24 cellular contexts compared by ENCODE assay signal in genomic region chr20:62745959-62746288, GRCh38. TPM values are rescaled to one million over a fixed set of nuclear protein-coding genes. Genes with fewer than 3 reads are reported as not detected.
"Had no signal": no experiment of that assay in that cellular context is flagged by ENCODE, and none has a peak within 500 bp of the region (broad histone marks: within the 10 kb centered on the region; RNA-seq: fewer than 3 reads in every experiment).

No MANE protein-coding gene starts in this region.

- ATAC-seq: activated T-cell treated with anti-CD3 and anti-CD28 coated beads, Interleukin-2, amount 50 U/mL, for 4 hours; effector memory CD8-positive, alpha-beta T cell; gastroesophageal sphincter; left colon; natural killer cell; right lobe of liver; stimulated activated memory B cell treated with anti-CD40 and anti-IgM and Interleukin-4, amounts not matched to agents 10 μg/mL and 1 μg/mL and 100 μg/mL, for 72 hours; stimulated activated naive CD8-positive, alpha-beta T cell treated with anti-CD3 and anti-CD28 coated beads, Interleukin-15, amount 100 ng/mL, for 72 hours had no signal

- DNase-seq: activated CD4-positive, alpha-beta memory T cell treated with anti-CD3 and anti-CD28 coated beads, Interleukin-2, amount 10 ng/mL, durations not matched to agents 7 days and 5 days; activated CD4-positive, alpha-beta T cell treated with anti-CD3 and anti-CD28 coated beads, Interleukin-2, amount 10 ng/mL, durations not matched to agents 24 days and 14 days; activated CD4-positive, CD25-positive, alpha-beta regulatory T cell treated with anti-CD3 and anti-CD28 coated beads, Interleukin-2, amount 50 U/mL, for 72 hours; activated CD8-positive, alpha-beta memory T cell treated with anti-CD3 and anti-CD28 coated beads, Interleukin-2, amount 50 U/mL, for 48 hours; activated naive CD4-positive, alpha-beta T cell treated with Interleukin-2 at 50 U/mL for 16 hours; activated naive CD8-positive, alpha-beta T cell treated with anti-CD3 and anti-CD28 coated beads for 36 hours; activated T-cell treated with anti-CD3 and anti-CD28 coated beads, Interleukin-2, amount 50 U/mL, for 4 hours; cortex of kidney; effector memory CD8-positive, alpha-beta T cell; hippocampal formation; left colon; mesendoderm; natural killer cell; small intestine; stimulated activated CD4-positive, alpha-beta T cell treated with anti-CD3 and anti-CD28 coated beads, Interleukin-1b, Interleukin-23, amount 100 ng/mL, for 48 hours; stimulated activated CD4-positive, alpha-beta T cell treated with anti-CD3 and anti-CD28 coated beads, Interleukin-4, amount 100 ng/mL, for 4 hours; stimulated activated CD8-positive, alpha-beta memory T cell treated with anti-CD3 and anti-CD28 coated beads, Interleukin-4, amount 100 ng/mL, for 48 hours; stimulated activated naive CD8-positive, alpha-beta T cell treated with anti-CD3 and anti-CD28 coated beads, Interleukin-15, amount 100 ng/mL, for 72 hours; substantia nigra had no signal

RNA-seq across cellular contexts. Expression of gene NTSR1, which starts 37.3 kb away (rescaled TPM):
- total RNA-seq: activated CD4-positive, alpha-beta memory T cell treated with anti-CD3 and anti-CD28 coated beads, Interleukin-2, amount 10 ng/mL, durations not matched to agents 7 days and 5 days; activated CD4-positive, alpha-beta T cell treated with anti-CD3 and anti-CD28 coated beads, Interleukin-2, amount 10 ng/mL, durations not matched to agents 24 days and 14 days; activated naive CD8-positive, alpha-beta T cell treated with anti-CD3 and anti-CD28 coated beads for 36 hours; activated T-helper 2 cell treated with anti-CD3 and anti-CD28 coated beads, Interferon-gamma antibody, Interleukin-2, Interleukin-4, amounts not matched to agents 10 μg/mL and 5 μg/mL and 100 μg/mL, durations not matched to agents 14 hours and 24 hours and 36 hours; ascending aorta had no signal
